17 cellular contexts compared by ENCODE assay signal in genomic region chr5:112024769-112025168, GRCh38.
"Had no signal": no experiment of that assay in that cellular context is flagged by ENCODE, and none has a peak within 500 bp of the region (broad histone marks: within the 10 kb centered on the region; RNA-seq: fewer than 3 reads in every experiment).

No MANE protein-coding gene starts in this region.

- H3K9me3 ChIP-seq: ovary, sigmoid colon had no signal

- H3K4me3 ChIP-seq: neural progenitor cell, ovary, sigmoid colon had no signal

- H3K27me3 ChIP-seq: brain microvascular endothelial cell, neural progenitor cell, ovary, sigmoid colon had no signal

- H3K9ac ChIP-seq: neural progenitor cell had no signal

- H3K36me3 ChIP-seq: brain microvascular endothelial cell, neural progenitor cell, ovary, sigmoid colon had no signal

- H3K27ac ChIP-seq: brain microvascular endothelial cell, neural progenitor cell, ovary, sigmoid colon had no signal

- H3K4me2 ChIP-seq: neural progenitor cell had no signal

- DNase-seq: activated CD4-positive, alpha-beta T cell treated with anti-CD3 and anti-CD28 coated beads, Interleukin-2, amount 10 ng/mL, durations not matched to agents 7 days and 5 days; activated CD4-positive, CD25-positive, alpha-beta regulatory T cell; activated CD8-positive, alpha-beta memory T cell treated with anti-CD3 and anti-CD28 coated beads, Interleukin-2, amount 50 U/mL, for 48 hours; activated gamma-delta T cell; activated T-cell treated with anti-CD3 and anti-CD28 coated beads, Interleukin-2, amount 50 U/mL, for 72 hours; amygdala; brain microvascular endothelial cell; cerebellar nuclear complex; endodermal cell; naive B cell; ovary; sigmoid colon; stimulated activated CD4-positive, alpha-beta T cell treated with anti-CD3 and anti-CD28 coated beads, Interleukin-4, amount 100 ng/mL, for 4 hours; stimulated activated CD8-positive, alpha-beta memory T cell treated with anti-CD3 and anti-CD28 coated beads, Interleukin-4, amount 100 ng/mL, for 48 hours; stimulated activated naive CD4-positive, alpha-beta T cell treated with Interleukin-2 at 50 U/mL for 16 hours; SW 1271 had no signal
